In genomic region chr10:87557409-87557808, GRCh38 we compare ENCODE assay signal across 8 cellular contexts.
"Had no signal": no experiment of that assay in that cellular context is flagged by ENCODE, and none has a peak within 500 bp of the region (broad histone marks: within the 10 kb centered on the region; RNA-seq: fewer than 3 reads in every experiment).

No MANE protein-coding gene starts in this region.

- H2AFZ ChIP-seq: GM23248 had no signal

- FAIRE-seq: K562 had no signal

- ATAC-seq: K562 had no signal

- H3K27ac ChIP-seq: GM23248, HL-60 had no signal

- DNase-seq: GM23248, GOT3, H7, HCEC 1CT, IMR-90, KG1 had no signal

- H3K9ac ChIP-seq: GM23248 had no signal

- H3K4me3 ChIP-seq: GM23248, K562 had no signal
